Comparison of ENCODE assay signal across 8 cellular contexts in genomic region chr1:53529555-53529954, GRCh38.
"Had no signal": no experiment of that assay in that cellular context is flagged by ENCODE, and none has a peak within 500 bp of the region (broad histone marks: within the 10 kb centered on the region; RNA-seq: fewer than 3 reads in every experiment).

No MANE protein-coding gene starts in this region.

- DNase-seq: GM23248, GOT3, H9, HCEC 1CT, HFFc6 had no signal

- H3K27ac ChIP-seq: GM23248 had no signal

- H3K9me3 ChIP-seq: HAP-1 had no signal

- H3K9ac ChIP-seq: GM23248 had no signal

- H3K4me2 ChIP-seq: GM23338 had no signal

- ATAC-seq: GM23338, HCT116 had no signal

- H3K4me3 ChIP-seq: GM23248, GM23338, HAP-1 had no signal

- H2AFZ ChIP-seq: GM23248, GM23338 had no signal

- H3K36me3 ChIP-seq: HAP-1 had no signal

- H3K4me1 ChIP-seq: HAP-1 had no signal
